In genomic region chr17:10666921-10667320, GRCh38 we compare ENCODE assay signal across 29 cellular contexts.
"Had no signal": no experiment of that assay in that cellular context is flagged by ENCODE, and none has a peak within 500 bp of the region (broad histone marks: within the 10 kb centered on the region; RNA-seq: fewer than 3 reads in every experiment).

No MANE protein-coding gene starts in this region.

- H3K27ac ChIP-seq: left ventricle myocardium inferior, neural progenitor cell, neutrophil, ovary, right atrium auricular region, skin epidermis, stomach, testis, thyroid gland, upper lobe of right lung had no signal

- H3K4me3 ChIP-seq: left ventricle myocardium inferior, lung, neural progenitor cell, ovary, right atrium auricular region, skin epidermis, stomach, testis, thyroid gland, upper lobe of right lung had no signal

- H3K27me3 ChIP-seq: neural progenitor cell, neutrophil, ovary, right atrium auricular region, stomach, testis, thyroid gland, upper lobe of right lung had no signal

- H3K9me3 Mint-ChIP-seq: immature natural killer cell; mesothelial cell of epicardium; naive B cell; natural killer cell; nephron progenitor cell; neural progenitor cell; stimulated activated naive B cell treated with anti-CD40 and anti-IgM and Interleukin-4, amounts not matched to agents 10 μg/mL and 1 μg/mL and 100 μg/mL, for 72 hours had no signal

- H3K36me3 ChIP-seq: left ventricle myocardium inferior, neural progenitor cell, neutrophil, ovary, right atrium auricular region, stomach, thyroid gland, upper lobe of right lung had no signal

- H3K9me3 ChIP-seq: left ventricle myocardium inferior, neutrophil, ovary, right atrium auricular region, stomach, testis, thyroid gland, upper lobe of right lung had no signal

- H3K4me3 Mint-ChIP-seq: immature natural killer cell; mesothelial cell of epicardium; naive B cell; natural killer cell; nephron progenitor cell; neural progenitor cell; stimulated activated naive B cell treated with anti-CD40 and anti-IgM and Interleukin-4, amounts not matched to agents 10 μg/mL and 1 μg/mL and 100 μg/mL, for 72 hours had no signal

- ATAC-seq: natural killer cell; sciatic nerve; stimulated activated naive B cell treated with anti-CD40 and anti-IgM and Interleukin-4, amounts not matched to agents 10 μg/mL and 1 μg/mL and 100 μg/mL, for 72 hours; stimulated activated naive CD8-positive, alpha-beta T cell treated with anti-CD3 and anti-CD28 coated beads, Interleukin-15, Interleukin-2, amounts not matched to agents 100 U/mL and 50 U/mL, for 24 hours; upper lobe of right lung had no signal

- H3K27ac Mint-ChIP-seq: immature natural killer cell; mesothelial cell of epicardium; natural killer cell; nephron progenitor cell; neural progenitor cell; progenitor cell of endocrine pancreas; stimulated activated naive B cell treated with anti-CD40 and anti-IgM and Interleukin-4, amounts not matched to agents 10 μg/mL and 1 μg/mL and 100 μg/mL, for 72 hours had no signal

- H3K4me2 ChIP-seq: neural progenitor cell had no signal

- H2AFZ ChIP-seq: neural progenitor cell had no signal

- H3K4me1 ChIP-seq: left ventricle myocardium inferior, neural progenitor cell, right atrium auricular region, stomach, testis, upper lobe of right lung had no signal

- H3K27me3 Mint-ChIP-seq: naive B cell; progenitor cell of endocrine pancreas; stimulated activated naive B cell treated with anti-CD40 and anti-IgM and Interleukin-4, amounts not matched to agents 10 μg/mL and 1 μg/mL and 100 μg/mL, for 72 hours had no signal

- H3K4me1 Mint-ChIP-seq: immature natural killer cell; mesothelial cell of epicardium; naive B cell; natural killer cell; neural progenitor cell; stimulated activated naive B cell treated with anti-CD40 and anti-IgM and Interleukin-4, amounts not matched to agents 10 μg/mL and 1 μg/mL and 100 μg/mL, for 72 hours had no signal

- H3K9ac ChIP-seq: neural progenitor cell had no signal

- H3K36me3 Mint-ChIP-seq: natural killer cell, neural progenitor cell had no signal

- DNase-seq: hypothalamus; immature natural killer cell; islet precursor cell; left ventricle myocardium inferior; mesendoderm; naive B cell; natural killer cell; nephron progenitor cell; occipital lobe; ovary; stimulated activated CD4-positive, alpha-beta T cell treated with anti-CD3 and anti-CD28 coated beads, Interleukin-12 subunit alpha, Interleukin-12 subunit beta, amount 100 ng/mL, for 4 hours; stimulated activated CD4-positive, alpha-beta T cell treated with anti-CD3 and anti-CD28 coated beads, Interleukin-15, amount 100 ng/mL, for 24 hours; stimulated activated CD4-positive, alpha-beta T cell treated with anti-CD3 and anti-CD28 coated beads, Interleukin-2, amount 100 ng/mL, for 24 hours; stimulated activated CD4-positive, alpha-beta T cell treated with anti-CD3 and anti-CD28 coated beads, Interleukin-4, amount 100 ng/mL, for 1 hour; stimulated activated naive B cell treated with anti-CD40 and anti-IgM and Interleukin-4, amounts not matched to agents 10 μg/mL and 1 μg/mL and 100 μg/mL, for 72 hours; stimulated activated naive CD8-positive, alpha-beta T cell treated with anti-CD3 and anti-CD28 coated beads, Interleukin-15, Interleukin-2, amounts not matched to agents 100 U/mL and 50 U/mL, for 24 hours; stomach; testis; trophoblast cell; upper lobe of right lung had no signal
